ENCODE assay signal across 15 cellular contexts in genomic region chr5:72552041-72552557, GRCh38. TPM values are rescaled to one million over a fixed set of nuclear protein-coding genes. Genes with fewer than 3 reads are reported as not detected.
DNase-seq lines count a peak whose midpoint lies in the region; ATAC-seq, FAIRE-seq and TF ChIP-seq lines count a peak whose summit lies in the region.
"Had no signal": no experiment of that assay in that cellular context is flagged by ENCODE, and none has a peak within 500 bp of the region (broad histone marks: within the 10 kb centered on the region; RNA-seq: fewer than 3 reads in every experiment).

No MANE protein-coding gene starts in this region.

- no peak for TF ChIP-seq CTCF in SK-N-SH (IDR thresholded peaks at IDR 0.05)
- TF ChIP-seq CTCF in natural killer cell (IDR thresholded peaks at IDR 0.05), result no peak

- no peak overlapping the region for H3K9ac ChIP-seq in SK-N-SH

- H2AFZ ChIP-seq in SK-N-SH (ENCODE audit: low read depth), result peak overlapping the region; percentile 39

- no peak overlapping the region for H3K4me3 ChIP-seq in SK-N-SH (ENCODE audit: low read depth in 2 of 2, low read length in 1 of 2)
- no peak overlapping the region for H3K4me3 ChIP-seq in skeletal muscle cell (ENCODE audit: low read depth, low read length)
- H3K4me3 ChIP-seq in small intestine (ENCODE audit: low read depth in 1 of 2, low read length in 2 of 2), result no peak overlapping the region
- H3K4me3 ChIP-seq: coronary artery, skin epidermis had no signal

- H3K27ac ChIP-seq in SK-N-SH (ENCODE audit: low read depth in 2 of 2, low read length in 1 of 2), result peak overlapping the region in 1 of 2 experiments; percentile 67; a peak in 3 of 4 replicates
- H3K27ac ChIP-seq in small intestine (ENCODE audit: low read depth in 1 of 2, low read length in 1 of 2), result no peak overlapping the region

- peaks cover 21 to 47% of the 10 kb centered on the region in 2 donors for H3K27me3 Mint-ChIP-seq in natural killer cell (ENCODE audit: low read depth in 2 of 2)

- POLR2A ChIA-PET in SK-N-SH (lab: Yijun Ruan, JAX), result no interaction called here

- no peaks in the 10 kb centered on the region for H3K27me3 ChIP-seq in SK-N-SH (ENCODE audit: insufficient read depth)
- no peaks in the 10 kb centered on the region for H3K27me3 ChIP-seq in small intestine (ENCODE audit: control insufficient read depth in 2 of 2, insufficient read depth in 2 of 2, low read length in 2 of 2)

- intact Hi-C loops in natural killer cell (cut with micrococcal nuclease), result no loop called here

- TF ChIP-seq EP300 in SK-N-SH (IDR thresholded peaks at IDR 0.05; ENCODE audit: borderline replicate concordance in 1 of 2, low read depth in 1 of 2, low read length in 1 of 2), result peak in 1 of 2 experiments; percentile 18; a peak in 1 of 4 replicates

- WGBS in SK-N-SH (ENCODE audit: low lambda C conversion rate), result 40% methylated on average over 5 of the region's 5 CpGs
- WGBS in small intestine, 3 donors, result 77 to 83% (median 82%) methylated on average over 5 of the region's 5 CpGs

- H3K9me3 ChIP-seq in SK-N-SH, result peaks cover 7% of the 10 kb centered on the region; the same call in 1 of the 2 replicates
- no peaks in the 10 kb centered on the region for H3K9me3 ChIP-seq in small intestine (ENCODE audit: control insufficient read depth, low read depth)

- no peaks in the 10 kb centered on the region for H3K79me2 ChIP-seq in SK-N-SH (ENCODE audit: insufficient read depth)

- H3K9me2 ChIP-seq in SK-N-SH, result no peaks in the 10 kb centered on the region

- no peak overlapping the region for H3K27ac Mint-ChIP-seq in natural killer cell
- H3K27ac Mint-ChIP-seq: naive thymus-derived CD4-positive, alpha-beta T cell had no signal

- DNase-seq in GM04504 (ENCODE audit: low read depth) (peak; percentile 76), SK-N-SH (no peak), fibroblast of gingiva (ENCODE audit: low read depth) (peak; percentile 81), skeletal muscle cell (ENCODE audit: low read depth) (peak; percentile 65), natural killer cell (no peak), small intestine (no peak)
- no peak for DNase-seq in stimulated activated CD8-positive, alpha-beta memory T cell treated with anti-CD3 and anti-CD28 coated beads, Interleukin-4, amount 100 ng/mL, for 48 hours
- no peak for DNase-seq in activated CD8-positive, alpha-beta memory T cell treated with anti-CD3 and anti-CD28 coated beads, Interleukin-2, amount 50 U/mL, for 4 hours
- DNase-seq: activated naive CD4-positive, alpha-beta T cell treated with Interleukin-2 at 50 U/mL for 16 hours; COR-L47; kidney; MV-4-11; naive thymus-derived CD4-positive, alpha-beta T cell had no signal

- TF ChIP-seq RAD21 in SK-N-SH (IDR thresholded peaks at IDR 0.05; ENCODE audit: low read length), result no peak

- peaks cover 10 to 11% of the 10 kb centered on the region in 2 donors for H3K4me1 Mint-ChIP-seq in natural killer cell

- H3K4me2 ChIP-seq in SK-N-SH, result 0 out of 2 replicates have a peak overlapping the region, but pooled peaks have one; percentile 1

- H3K36me3 ChIP-seq in SK-N-SH (replicated peaks in 1 of 2; ENCODE audit: control insufficient read depth in 1 of 2, insufficient read depth in 2 of 2, low read length in 1 of 2), result no peaks in the 10 kb centered on the region
- no peaks in the 10 kb centered on the region for H3K36me3 ChIP-seq in small intestine (ENCODE audit: control insufficient read depth in 2 of 2, insufficient read depth in 2 of 2, low read length in 2 of 2)

- H3K4me3 Mint-ChIP-seq in natural killer cell, result no peak overlapping the region
- H3K4me3 Mint-ChIP-seq: naive thymus-derived CD4-positive, alpha-beta T cell had no signal

- peaks cover 0 to 2% of the 10 kb centered on the region in 2 donors for H3K9me3 Mint-ChIP-seq in natural killer cell

- peaks cover 12% of the 10 kb centered on the region for H3F3A ChIP-seq in SK-N-SH (replicated peaks; ENCODE audit: insufficient read depth)

- H4K20me1 ChIP-seq in SK-N-SH (ENCODE audit: insufficient read depth), result no peaks in the 10 kb centered on the region

- CTCF ChIA-PET in SK-N-SH (lab: Yijun Ruan, JAX), result no interaction called here

- no peak for ATAC-seq in natural killer cell
- ATAC-seq: naive thymus-derived CD4-positive, alpha-beta T cell had no signal

- H3K4me1 ChIP-seq in SK-N-SH (ENCODE audit: control insufficient read depth in 1 of 2, insufficient read depth in 2 of 2, low read depth in 1 of 2, low read length in 1 of 2), result peaks cover 0 to 7% of the 10 kb centered on the region in 2 experiments; a peak in 2 of 4 replicates
- H3K4me1 ChIP-seq in small intestine (ENCODE audit: control insufficient read depth in 2 of 2, insufficient read depth in 1 of 2, low read depth in 1 of 2, low read length in 1 of 2), result peaks cover 0 to 2% of the 10 kb centered on the region in 2 donors

- H3K36me3 Mint-ChIP-seq in natural killer cell, result no peaks in the 10 kb centered on the region
- H3K36me3 Mint-ChIP-seq: naive thymus-derived CD4-positive, alpha-beta T cell had no signal

- no peak for FAIRE-seq in small intestine (lab: Jason Lieb, UNC)
- FAIRE-seq: kidney had no signal

TF ChIP-seq in SK-N-SH, 30 proteins besides CTCF, POLR2A, EP300 and RAD21 (continues in another document):
- TF ChIP-seq TEAD4 (IDR thresholded peaks at IDR 0.05; ENCODE audit: borderline replicate concordance, insufficient read depth), result peak; percentile 46
- no peak; the same call in 1 of the 2 replicates for TF ChIP-seq POLR2AphosphoS5 (IDR thresholded peaks at IDR 0.05; ENCODE audit: low read depth, low read length)
- TF ChIP-seq NFIC (IDR thresholded peaks at IDR 0.05; ENCODE audit: borderline replicate concordance), result peak; percentile 72; the same call in 1 of the 2 replicates
- no peak for TF ChIP-seq FOXJ3 (CRISPR knock-in tag; IDR thresholded peaks at IDR 0.05)
- no peak for TF ChIP-seq RFX5 (IDR thresholded peaks at IDR 0.05; ENCODE audit: low read length)
- TF ChIP-seq RCOR1 (IDR thresholded peaks at IDR 0.05; ENCODE audit: low read length), result no peak
- peak; percentile 68 for TF ChIP-seq FOSL2 (IDR thresholded peaks at IDR 0.05; ENCODE audit: borderline replicate concordance, low read depth)
- TF ChIP-seq, protein P1, sequence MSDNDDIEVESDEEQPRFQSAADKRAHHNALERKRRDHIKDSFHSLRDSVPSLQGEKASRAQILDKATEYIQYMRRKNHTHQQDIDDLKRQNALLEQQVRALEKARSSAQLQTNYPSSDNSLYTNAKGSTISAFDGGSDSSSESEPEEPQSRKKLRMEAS (IDR thresholded peaks at IDR 0.05; ENCODE audit: low read depth), result peak; percentile 58
- TF ChIP-seq PBX3 (IDR thresholded peaks at IDR 0.05), result peak; percentile 38; the same call in 1 of the 2 replicates
- TF ChIP-seq REST (IDR thresholded peaks at IDR 0.05; ENCODE audit: low read depth, low read length), result no peak
- TF ChIP-seq, protein P2, sequence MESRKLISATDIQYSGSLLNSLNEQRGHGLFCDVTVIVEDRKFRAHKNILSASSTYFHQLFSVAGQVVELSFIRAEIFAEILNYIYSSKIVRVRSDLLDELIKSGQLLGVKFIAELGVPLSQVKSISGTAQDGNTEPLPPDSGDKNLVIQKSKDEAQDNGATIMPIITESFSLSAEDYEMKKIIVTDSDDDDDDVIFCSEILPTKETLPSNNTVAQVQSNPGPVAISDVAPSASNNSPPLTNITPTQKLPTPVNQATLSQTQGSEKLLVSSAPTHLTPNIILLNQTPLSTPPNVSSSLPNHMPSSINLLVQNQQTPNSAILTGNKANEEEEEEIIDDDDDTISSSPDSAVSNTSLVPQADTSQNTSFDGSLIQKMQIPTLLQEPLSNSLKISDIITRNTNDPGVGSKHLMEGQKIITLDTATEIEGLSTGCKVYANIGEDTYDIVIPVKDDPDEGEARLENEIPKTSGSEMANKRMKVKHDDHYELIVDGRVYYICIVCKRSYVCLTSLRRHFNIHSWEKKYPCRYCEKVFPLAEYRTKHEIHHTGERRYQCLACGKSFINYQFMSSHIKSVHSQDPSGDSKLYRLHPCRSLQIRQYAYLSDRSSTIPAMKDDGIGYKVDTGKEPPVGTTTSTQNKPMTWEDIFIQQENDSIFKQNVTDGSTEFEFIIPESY (IDR thresholded peaks at IDR 0.05; ENCODE audit: borderline replicate concordance, low read depth), result no peak

RNA-seq across cellular contexts. Expression of gene ZNF366, which starts 44.9 kb away (rescaled TPM):
- polyA plus RNA-seq in SK-N-SH (2012; rRNA removed), result not detected in 2 replicates
- polyA plus RNA-seq in SK-N-SH (2012; cell fraction: cytosol; rRNA removed), result not detected in 2 replicates
- not detected in 2 replicates for polyA plus RNA-seq in SK-N-SH (2012; cell fraction: nucleus; rRNA removed)
- under 1 TPM in 1 of 3 donors, not detected in 2; 0.54 TPM for total RNA-seq in natural killer cell
- polyA plus RNA-seq in small intestine, result 1 to 10 TPM in 2 of 3 donors, not detected in 1; 1.5 to 2.4 TPM
- polyA plus RNA-seq: naive thymus-derived CD4-positive, alpha-beta T cell had no signal

Comparison
In these comparisons a context has a peak if more than half of its experiments do, and no peak if none do; other contexts are left out.
1. DNase-seq: peak in GM04504 (single experiment), fibroblast of gingiva (single experiment) and skeletal muscle cell (single experiment); none in SK-N-SH (single experiment), natural killer cell (single experiment), stimulated activated CD8-positive, alpha-beta memory T cell treated with anti-CD3 and anti-CD28 coated beads, Interleukin-4, amount 100 ng/mL, for 48 hours (single experiment), small intestine (single experiment) and activated CD8-positive, alpha-beta memory T cell treated with anti-CD3 and anti-CD28 coated beads, Interleukin-2, amount 50 U/mL, for 4 hours (single experiment).